Comparison of ENCODE assay signal across 9 cellular contexts in genomic region chr1:29688477-29689365, GRCh38.
DNase-seq lines count a peak whose midpoint lies in the region; ATAC-seq, FAIRE-seq and TF ChIP-seq lines count a peak whose summit lies in the region.
"Had no signal": no experiment of that assay in that cellular context is flagged by ENCODE, and none has a peak within 500 bp of the region (broad histone marks: within the 10 kb centered on the region; RNA-seq: fewer than 3 reads in every experiment).

No MANE protein-coding gene starts in this region.

- TF ChIP-seq CTCF in hepatocyte (IDR thresholded peaks at IDR 0.05; ENCODE audit: poor library complexity) (no peak), CD14-positive monocyte (IDR thresholded peaks at IDR 0.05) (no peak), colonic mucosa (IDR thresholded peaks at IDR 0.05) (no peak)

- peak overlapping the region; percentile 16 for H3K4me2 ChIP-seq in hepatocyte

- H3K4me1 ChIP-seq in ACC112 (ENCODE audit: control insufficient read depth, insufficient read depth, low read length, unreplicated experiment) = peaks cover 15% of the 10 kb centered on the region
- peaks cover 10% of the 10 kb centered on the region for H3K4me1 ChIP-seq in hepatocyte (ENCODE audit: insufficient read depth)
- H3K4me1 ChIP-seq in colonic mucosa = no peaks in the 10 kb centered on the region

- TF ChIP-seq POLR2A in GM12891 (IDR thresholded peaks at IDR 0.05; ENCODE audit: low read depth, low read length) = no peak

- H3K79me2 ChIP-seq in ACC112 (ENCODE audit: control insufficient read depth, insufficient read depth, low read length, unreplicated experiment) (no peaks in the 10 kb centered on the region), hepatocyte (no peaks in the 10 kb centered on the region)

- no peak overlapping the region for H3K4me3 Mint-ChIP-seq in activated CD4-positive, alpha-beta memory T cell treated with anti-CD3 and anti-CD28 coated beads, Interleukin-2, amount 10 ng/mL, durations not matched to agents 7 days and 5 days
- H3K4me3 Mint-ChIP-seq in CD14-positive monocyte = no peak overlapping the region
- H3K4me3 Mint-ChIP-seq: activated naive CD4-positive, alpha-beta T cell treated with anti-CD3 and anti-CD28 coated beads, Interleukin-2, amount 50 U/mL, for 24 hours had no signal

- 54% methylated on average over 13 of the region's 14 CpGs for WGBS in hepatocyte (ENCODE audit: low lambda C conversion rate, missing lambda C conversion rate)

- H3K4me3 ChIP-seq in ACC112 (ENCODE audit: low read depth, low read length) (peak overlapping the region; percentile 58), hepatocyte (no peak overlapping the region), colonic mucosa (no peak overlapping the region)

- POLR2A ChIA-PET in activated CD4-positive, alpha-beta memory T cell treated with anti-CD3 and anti-CD28 coated beads, Interleukin-2, amount 10 ng/mL, durations not matched to agents 7 days and 5 days (lab: Charles Lee) = no interaction called here

- no peak overlapping the region for H3K9ac ChIP-seq in colonic mucosa (ENCODE audit: low read depth in 2 of 2, low read length in 2 of 2)

- no peaks in the 10 kb centered on the region for H3K9me2 ChIP-seq in hepatocyte (replicated peaks; ENCODE audit: insufficient read depth)

- peak overlapping the region; percentile 11 for H3K27ac Mint-ChIP-seq in activated CD4-positive, alpha-beta memory T cell treated with anti-CD3 and anti-CD28 coated beads, Interleukin-2, amount 10 ng/mL, durations not matched to agents 7 days and 5 days
- H3K27ac Mint-ChIP-seq in CD14-positive monocyte = peak overlapping the region in 1 of 7 donors; percentile 52
- H3K27ac Mint-ChIP-seq: activated naive CD4-positive, alpha-beta T cell treated with anti-CD3 and anti-CD28 coated beads, Interleukin-2, amount 50 U/mL, for 24 hours had no signal

- H3K9me3 Mint-ChIP-seq in activated CD4-positive, alpha-beta memory T cell treated with anti-CD3 and anti-CD28 coated beads, Interleukin-2, amount 10 ng/mL, durations not matched to agents 7 days and 5 days = no peaks in the 10 kb centered on the region
- H3K9me3 Mint-ChIP-seq in CD14-positive monocyte = peaks cover 0 to 1% (median 0%) of the 10 kb centered on the region in 7 donors
- H3K9me3 Mint-ChIP-seq: activated naive CD4-positive, alpha-beta T cell treated with anti-CD3 and anti-CD28 coated beads, Interleukin-2, amount 50 U/mL, for 24 hours had no signal

- H3K4me1 Mint-ChIP-seq in activated CD4-positive, alpha-beta memory T cell treated with anti-CD3 and anti-CD28 coated beads, Interleukin-2, amount 10 ng/mL, durations not matched to agents 7 days and 5 days = peaks cover 20% of the 10 kb centered on the region
- H3K4me1 Mint-ChIP-seq in CD14-positive monocyte = peaks cover 16% of the 10 kb centered on the region
- H3K4me1 Mint-ChIP-seq: activated naive CD4-positive, alpha-beta T cell treated with anti-CD3 and anti-CD28 coated beads, Interleukin-2, amount 50 U/mL, for 24 hours had no signal

- H3K9me3 ChIP-seq in hepatocyte (ENCODE audit: low read depth) = no peaks in the 10 kb centered on the region
- H3K9me3 ChIP-seq in colonic mucosa = no peaks in the 10 kb centered on the region

- H3K36me3 ChIP-seq in ACC112 (ENCODE audit: insufficient read depth, low read length) (no peaks in the 10 kb centered on the region), hepatocyte (replicated peaks; ENCODE audit: insufficient read depth, low read depth) (no peaks in the 10 kb centered on the region), colonic mucosa (no peaks in the 10 kb centered on the region)

- no peak for FAIRE-seq in GM12891 (lab: Jason Lieb, UNC)

- H4K20me1 ChIP-seq in hepatocyte (ENCODE audit: insufficient read depth, poor library complexity, severe bottlenecking) = no peaks in the 10 kb centered on the region

- H3K27me3 ChIP-seq in ACC112 (ENCODE audit: insufficient read depth, low read length) = no peaks in the 10 kb centered on the region
- H3K27me3 ChIP-seq in hepatocyte = peaks cover 7% of the 10 kb centered on the region
- no peaks in the 10 kb centered on the region for H3K27me3 ChIP-seq in colonic mucosa

- no peak for ATAC-seq in GM21576 (IDR thresholded peaks at IDR 0.05; ENCODE audit: unreplicated experiment)

- peaks cover 19% of the 10 kb centered on the region for H3K27me3 Mint-ChIP-seq in activated CD4-positive, alpha-beta memory T cell treated with anti-CD3 and anti-CD28 coated beads, Interleukin-2, amount 10 ng/mL, durations not matched to agents 7 days and 5 days
- peaks cover 4 to 9% (median 5%) of the 10 kb centered on the region in 3 donors for H3K27me3 Mint-ChIP-seq in CD14-positive monocyte (ENCODE audit: low read depth in 3 of 3)

- H2AFZ ChIP-seq in ACC112 (ENCODE audit: low read length, unreplicated experiment) (peak overlapping the region; percentile 84), hepatocyte (no peak overlapping the region)

- intact Hi-C loops in CD14-positive monocyte (cut with micrococcal nuclease) = no loop called here
- intact Hi-C loops in colonic mucosa (cut with DNase I) = no loop called here

- DNase-seq in GM12891 (ENCODE audit: insufficient read length, low spot score) (peak; percentile 51), hepatocyte (ENCODE audit: low spot score) (peak; percentile 46), CD14-positive monocyte (ENCODE audit: low spot score) (no peak), NCI-H187 (lab: John Stamatoyannopoulos, UW) (no peak), colonic mucosa (no peak)
- no peak for DNase-seq in activated CD4-positive, alpha-beta memory T cell treated with anti-CD3 and anti-CD28 coated beads, Interleukin-2, amount 10 ng/mL, durations not matched to agents 7 days and 5 days

- H3K27ac ChIP-seq in ACC112 (ENCODE audit: low read depth, low read length) (peak overlapping the region; percentile 70), hepatocyte (peak overlapping the region; percentile 1), colonic mucosa (no peak overlapping the region)

- CTCF ChIA-PET in activated CD4-positive, alpha-beta memory T cell treated with anti-CD3 and anti-CD28 coated beads, Interleukin-2, amount 10 ng/mL, durations not matched to agents 7 days and 5 days (lab: Charles Lee) = interaction anchor here (0.5 kb wide), 1 partner anchor 349 kb away, joined by 3 read pairs; no protein-coding TSS in a partner anchor

- H3K36me3 Mint-ChIP-seq in activated CD4-positive, alpha-beta memory T cell treated with anti-CD3 and anti-CD28 coated beads, Interleukin-2, amount 10 ng/mL, durations not matched to agents 7 days and 5 days (ENCODE audit: low read depth) = no peaks in the 10 kb centered on the region
- H3K36me3 Mint-ChIP-seq in CD14-positive monocyte = no peaks in the 10 kb centered on the region
- H3K36me3 Mint-ChIP-seq: activated naive CD4-positive, alpha-beta T cell treated with anti-CD3 and anti-CD28 coated beads, Interleukin-2, amount 50 U/mL, for 24 hours had no signal

TF ChIP-seq in GM12891, 5 proteins besides CTCF, POLR2A, EP300 and RAD21:
- no peak for TF ChIP-seq PAX5 (IDR thresholded peaks at IDR 0.05; ENCODE audit: insufficient read depth, low read length, severe bottlenecking)
- no peak for TF ChIP-seq POLR2AphosphoS5 (IDR thresholded peaks at IDR 0.05; ENCODE audit: low read depth, low read length)
- no peak for TF ChIP-seq TAF1 (IDR thresholded peaks at IDR 0.05; ENCODE audit: low read depth, low read length)
- TF ChIP-seq SPI1 (IDR thresholded peaks at IDR 0.05; ENCODE audit: low read depth, low read length) = no peak
- no peak for TF ChIP-seq POU2F2 (IDR thresholded peaks at IDR 0.05; ENCODE audit: low read depth, low read length)
TF ChIP-seq in GM12891: peak in this region for 0.

Comparison
In these comparisons a context has a peak if more than half of its experiments do, and no peak if none do; other contexts are left out.
1. DNase-seq: peak in GM12891 (single experiment) and hepatocyte (single experiment); none in activated CD4-positive, alpha-beta memory T cell treated with anti-CD3 and anti-CD28 coated beads, Interleukin-2, amount 10 ng/mL, durations not matched to agents 7 days and 5 days (single experiment), CD14-positive monocyte (single experiment), NCI-H187 (0 of 2) and colonic mucosa (single experiment).